ENCODE assay signal across 2 cellular contexts in the genomic region with DNA sequence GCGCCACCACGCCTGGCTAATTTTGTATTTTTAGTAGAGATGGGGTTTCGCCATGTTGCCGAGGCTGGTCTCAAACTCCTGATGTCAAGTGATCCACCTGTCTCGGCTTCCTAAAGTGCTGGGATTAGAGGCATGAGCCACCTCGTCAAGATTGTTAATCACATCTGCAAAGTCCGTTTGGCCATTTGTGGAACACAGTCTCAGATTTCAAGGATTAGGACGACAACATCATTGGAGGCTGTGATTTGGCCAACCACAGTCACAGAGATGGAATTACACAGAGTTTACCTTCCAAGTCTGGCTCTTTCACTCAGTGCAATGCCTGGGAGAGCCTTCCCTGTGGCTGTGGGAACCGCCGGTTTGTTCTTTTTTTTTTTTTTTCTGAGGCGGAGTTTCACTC.
TF ChIP-seq lines count a peak whose summit lies in the region.

No MANE protein-coding gene starts in this region.

TF ChIP-seq in GM23338, 12 proteins besides CTCF, POLR2A, EP300 and RAD21 (continues in another document):
- TF ChIP-seq POLR2AphosphoS5 (IDR thresholded peaks at IDR 0.05; ENCODE audit: low read depth): no peak
- TF ChIP-seq, protein P1, sequence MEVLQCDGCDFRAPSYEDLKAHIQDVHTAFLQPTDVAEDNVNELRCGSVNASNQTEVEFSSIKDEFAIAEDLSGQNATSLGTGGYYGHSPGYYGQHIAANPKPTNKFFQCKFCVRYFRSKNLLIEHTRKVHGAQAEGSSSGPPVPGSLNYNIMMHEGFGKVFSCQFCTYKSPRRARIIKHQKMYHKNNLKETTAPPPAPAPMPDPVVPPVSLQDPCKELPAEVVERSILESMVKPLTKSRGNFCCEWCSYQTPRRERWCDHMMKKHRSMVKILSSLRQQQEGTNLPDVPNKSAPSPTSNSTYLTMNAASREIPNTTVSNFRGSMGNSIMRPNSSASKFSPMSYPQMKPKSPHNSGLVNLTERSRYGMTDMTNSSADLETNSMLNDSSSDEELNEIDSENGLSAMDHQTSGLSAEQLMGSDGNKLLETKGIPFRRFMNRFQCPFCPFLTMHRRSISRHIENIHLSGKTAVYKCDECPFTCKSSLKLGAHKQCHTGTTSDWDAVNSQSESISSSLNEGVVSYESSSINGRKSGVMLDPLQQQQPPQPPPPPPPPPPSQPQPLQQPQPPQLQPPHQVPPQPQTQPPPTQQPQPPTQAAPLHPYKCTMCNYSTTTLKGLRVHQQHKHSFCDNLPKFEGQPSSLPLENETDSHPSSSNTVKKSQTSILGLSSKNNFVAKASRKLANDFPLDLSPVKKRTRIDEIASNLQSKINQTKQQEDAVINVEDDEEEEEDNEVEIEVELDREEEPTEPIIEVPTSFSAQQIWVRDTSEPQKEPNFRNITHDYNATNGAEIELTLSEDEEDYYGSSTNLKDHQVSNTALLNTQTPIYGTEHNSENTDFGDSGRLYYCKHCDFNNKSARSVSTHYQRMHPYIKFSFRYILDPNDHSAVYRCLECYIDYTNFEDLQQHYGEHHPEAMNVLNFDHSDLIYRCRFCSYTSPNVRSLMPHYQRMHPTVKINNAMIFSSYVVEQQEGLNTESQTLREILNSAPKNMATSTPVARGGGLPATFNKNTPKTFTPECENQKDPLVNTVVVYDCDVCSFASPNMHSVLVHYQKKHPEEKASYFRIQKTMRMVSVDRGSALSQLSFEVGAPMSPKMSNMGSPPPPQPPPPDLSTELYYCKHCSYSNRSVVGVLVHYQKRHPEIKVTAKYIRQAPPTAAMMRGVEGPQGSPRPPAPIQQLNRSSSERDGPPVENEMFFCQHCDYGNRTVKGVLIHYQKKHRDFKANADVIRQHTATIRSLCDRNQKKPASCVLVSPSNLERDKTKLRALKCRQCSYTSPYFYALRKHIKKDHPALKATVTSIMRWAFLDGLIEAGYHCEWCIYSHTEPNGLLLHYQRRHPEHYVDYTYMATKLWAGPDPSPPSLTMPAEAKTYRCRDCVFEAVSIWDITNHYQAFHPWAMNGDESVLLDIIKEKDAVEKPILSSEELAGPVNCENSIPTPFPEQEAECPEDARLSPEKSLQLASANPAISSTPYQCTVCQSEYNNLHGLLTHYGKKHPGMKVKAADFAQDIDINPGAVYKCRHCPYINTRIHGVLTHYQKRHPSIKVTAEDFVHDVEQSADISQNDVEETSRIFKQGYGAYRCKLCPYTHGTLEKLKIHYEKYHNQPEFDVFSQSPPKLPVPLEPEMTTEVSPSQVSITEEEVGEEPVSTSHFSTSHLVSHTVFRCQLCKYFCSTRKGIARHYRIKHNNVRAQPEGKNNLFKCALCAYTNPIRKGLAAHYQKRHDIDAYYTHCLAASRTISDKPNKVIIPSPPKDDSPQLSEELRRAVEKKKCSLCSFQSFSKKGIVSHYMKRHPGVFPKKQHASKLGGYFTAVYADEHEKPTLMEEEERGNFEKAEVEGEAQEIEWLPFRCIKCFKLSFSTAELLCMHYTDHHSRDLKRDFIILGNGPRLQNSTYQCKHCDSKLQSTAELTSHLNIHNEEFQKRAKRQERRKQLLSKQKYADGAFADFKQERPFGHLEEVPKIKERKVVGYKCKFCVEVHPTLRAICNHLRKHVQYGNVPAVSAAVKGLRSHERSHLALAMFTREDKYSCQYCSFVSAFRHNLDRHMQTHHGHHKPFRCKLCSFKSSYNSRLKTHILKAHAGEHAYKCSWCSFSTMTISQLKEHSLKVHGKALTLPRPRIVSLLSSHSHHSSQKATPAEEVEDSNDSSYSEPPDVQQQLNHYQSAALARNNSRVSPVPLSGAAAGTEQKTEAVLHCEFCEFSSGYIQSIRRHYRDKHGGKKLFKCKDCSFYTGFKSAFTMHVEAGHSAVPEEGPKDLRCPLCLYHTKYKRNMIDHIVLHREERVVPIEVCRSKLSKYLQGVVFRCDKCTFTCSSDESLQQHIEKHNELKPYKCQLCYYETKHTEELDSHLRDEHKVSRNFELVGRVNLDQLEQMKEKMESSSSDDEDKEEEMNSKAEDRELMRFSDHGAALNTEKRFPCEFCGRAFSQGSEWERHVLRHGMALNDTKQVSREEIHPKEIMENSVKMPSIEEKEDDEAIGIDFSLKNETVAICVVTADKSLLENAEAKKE (CRISPR knock-in tag; IDR thresholded peaks at IDR 0.05): no peak
- no peak for TF ChIP-seq CREB1 (CRISPR knock-in tag; IDR thresholded peaks at IDR 0.05; ENCODE audit: low read depth)
- TF ChIP-seq STAT1 (IDR thresholded peaks at IDR 0.05; ENCODE audit: unreplicated experiment): no peak
- TF ChIP-seq EZH2 (IDR thresholded peaks at IDR 0.05; ENCODE audit: low read depth, unreplicated experiment): no peak
- no peak for TF ChIP-seq EZH2phosphoT487 (IDR thresholded peaks at IDR 0.05; ENCODE audit: unreplicated experiment)
- TF ChIP-seq JUNB (IDR thresholded peaks at IDR 0.05; ENCODE audit: unreplicated experiment): no peak
- TF ChIP-seq NANOG (IDR thresholded peaks at IDR 0.05; ENCODE audit: borderline replicate concordance): no peak
- TF ChIP-seq, protein P2, sequence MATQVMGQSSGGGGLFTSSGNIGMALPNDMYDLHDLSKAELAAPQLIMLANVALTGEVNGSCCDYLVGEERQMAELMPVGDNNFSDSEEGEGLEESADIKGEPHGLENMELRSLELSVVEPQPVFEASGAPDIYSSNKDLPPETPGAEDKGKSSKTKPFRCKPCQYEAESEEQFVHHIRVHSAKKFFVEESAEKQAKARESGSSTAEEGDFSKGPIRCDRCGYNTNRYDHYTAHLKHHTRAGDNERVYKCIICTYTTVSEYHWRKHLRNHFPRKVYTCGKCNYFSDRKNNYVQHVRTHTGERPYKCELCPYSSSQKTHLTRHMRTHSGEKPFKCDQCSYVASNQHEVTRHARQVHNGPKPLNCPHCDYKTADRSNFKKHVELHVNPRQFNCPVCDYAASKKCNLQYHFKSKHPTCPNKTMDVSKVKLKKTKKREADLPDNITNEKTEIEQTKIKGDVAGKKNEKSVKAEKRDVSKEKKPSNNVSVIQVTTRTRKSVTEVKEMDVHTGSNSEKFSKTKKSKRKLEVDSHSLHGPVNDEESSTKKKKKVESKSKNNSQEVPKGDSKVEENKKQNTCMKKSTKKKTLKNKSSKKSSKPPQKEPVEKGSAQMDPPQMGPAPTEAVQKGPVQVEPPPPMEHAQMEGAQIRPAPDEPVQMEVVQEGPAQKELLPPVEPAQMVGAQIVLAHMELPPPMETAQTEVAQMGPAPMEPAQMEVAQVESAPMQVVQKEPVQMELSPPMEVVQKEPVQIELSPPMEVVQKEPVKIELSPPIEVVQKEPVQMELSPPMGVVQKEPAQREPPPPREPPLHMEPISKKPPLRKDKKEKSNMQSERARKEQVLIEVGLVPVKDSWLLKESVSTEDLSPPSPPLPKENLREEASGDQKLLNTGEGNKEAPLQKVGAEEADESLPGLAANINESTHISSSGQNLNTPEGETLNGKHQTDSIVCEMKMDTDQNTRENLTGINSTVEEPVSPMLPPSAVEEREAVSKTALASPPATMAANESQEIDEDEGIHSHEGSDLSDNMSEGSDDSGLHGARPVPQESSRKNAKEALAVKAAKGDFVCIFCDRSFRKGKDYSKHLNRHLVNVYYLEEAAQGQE (IDR thresholded peaks at IDR 0.05; ENCODE audit: unreplicated experiment): no peak
- no peak for TF ChIP-seq ZNF331 (CRISPR knock-in tag; IDR thresholded peaks at IDR 0.05; ENCODE audit: low read depth)

TF ChIP-seq in endothelial cell of umbilical vein, 7 proteins besides CTCF, POLR2A, EP300 and RAD21:
- no peak for TF ChIP-seq FOS (IDR thresholded peaks at IDR 0.05; ENCODE audit: borderline replicate concordance, insufficient read depth, low read length)
- no peak for TF ChIP-seq JUN (IDR thresholded peaks at IDR 0.05; ENCODE audit: borderline replicate concordance, insufficient read depth, insufficient read length, low read depth)
- TF ChIP-seq GATA2 (IDR thresholded peaks at IDR 0.05; ENCODE audit: insufficient read depth, insufficient read length, low read depth, low read length): no peak
- no peak for TF ChIP-seq POLR2AphosphoS5 (IDR thresholded peaks at IDR 0.05; ENCODE audit: insufficient read depth, low read depth, low read length)
- no peak for TF ChIP-seq EZH2 (IDR thresholded peaks at IDR 0.05; ENCODE audit: borderline replicate concordance, low read depth, low read length, severe bottlenecking)
- no peak for TF ChIP-seq MYC (IDR thresholded peaks at IDR 0.05; ENCODE audit: low read depth, low read length)
- TF ChIP-seq, protein P3, sequence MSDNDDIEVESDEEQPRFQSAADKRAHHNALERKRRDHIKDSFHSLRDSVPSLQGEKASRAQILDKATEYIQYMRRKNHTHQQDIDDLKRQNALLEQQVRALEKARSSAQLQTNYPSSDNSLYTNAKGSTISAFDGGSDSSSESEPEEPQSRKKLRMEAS (IDR thresholded peaks at IDR 0.05; ENCODE audit: insufficient read depth, insufficient read length): no peak
